In the genomic region with DNA sequence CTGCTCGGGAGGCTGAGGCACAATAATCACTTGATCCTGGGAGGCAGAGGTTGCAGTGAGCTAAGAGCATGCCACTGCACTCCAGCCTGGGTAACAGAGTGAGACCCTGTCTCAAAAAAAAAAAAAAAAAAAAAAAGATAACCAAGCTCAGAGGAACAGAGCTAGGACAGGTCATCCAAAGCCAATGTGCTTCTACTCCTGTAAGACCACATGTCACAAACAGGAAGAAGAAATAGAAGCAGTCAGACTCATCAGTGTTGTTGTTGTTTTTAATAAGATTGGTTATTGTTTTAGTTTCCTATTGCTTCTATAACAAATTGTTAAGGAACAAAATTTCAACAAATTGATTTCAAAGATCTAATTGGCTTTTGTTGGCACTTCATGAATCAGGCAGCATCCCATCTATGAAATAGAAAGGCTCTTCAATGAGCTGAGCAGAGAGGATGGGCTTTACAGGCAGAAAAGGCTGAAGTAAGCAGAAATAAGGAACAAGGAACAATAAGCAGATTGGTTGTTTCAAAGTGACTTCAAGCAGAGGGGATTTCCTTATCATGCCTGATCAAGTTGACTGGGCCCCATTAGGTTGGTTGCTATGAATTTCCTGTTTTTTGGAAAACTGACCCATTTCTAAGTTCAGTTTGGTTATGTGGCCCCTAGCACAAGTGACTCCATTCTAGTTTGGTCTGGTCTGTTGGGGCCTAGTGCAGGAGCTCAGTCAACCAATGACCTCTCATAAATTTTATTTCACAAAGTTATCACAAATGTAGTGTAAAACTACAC, we compare ENCODE assay signal across 1 cellular context.
TF ChIP-seq lines count a peak whose summit lies in the region.

No MANE protein-coding gene starts in this region.

TF ChIP-seq in GM23338, 12 proteins besides CTCF, POLR2A, EP300 and RAD21 (continued from another document):
- TF ChIP-seq, protein P1, sequence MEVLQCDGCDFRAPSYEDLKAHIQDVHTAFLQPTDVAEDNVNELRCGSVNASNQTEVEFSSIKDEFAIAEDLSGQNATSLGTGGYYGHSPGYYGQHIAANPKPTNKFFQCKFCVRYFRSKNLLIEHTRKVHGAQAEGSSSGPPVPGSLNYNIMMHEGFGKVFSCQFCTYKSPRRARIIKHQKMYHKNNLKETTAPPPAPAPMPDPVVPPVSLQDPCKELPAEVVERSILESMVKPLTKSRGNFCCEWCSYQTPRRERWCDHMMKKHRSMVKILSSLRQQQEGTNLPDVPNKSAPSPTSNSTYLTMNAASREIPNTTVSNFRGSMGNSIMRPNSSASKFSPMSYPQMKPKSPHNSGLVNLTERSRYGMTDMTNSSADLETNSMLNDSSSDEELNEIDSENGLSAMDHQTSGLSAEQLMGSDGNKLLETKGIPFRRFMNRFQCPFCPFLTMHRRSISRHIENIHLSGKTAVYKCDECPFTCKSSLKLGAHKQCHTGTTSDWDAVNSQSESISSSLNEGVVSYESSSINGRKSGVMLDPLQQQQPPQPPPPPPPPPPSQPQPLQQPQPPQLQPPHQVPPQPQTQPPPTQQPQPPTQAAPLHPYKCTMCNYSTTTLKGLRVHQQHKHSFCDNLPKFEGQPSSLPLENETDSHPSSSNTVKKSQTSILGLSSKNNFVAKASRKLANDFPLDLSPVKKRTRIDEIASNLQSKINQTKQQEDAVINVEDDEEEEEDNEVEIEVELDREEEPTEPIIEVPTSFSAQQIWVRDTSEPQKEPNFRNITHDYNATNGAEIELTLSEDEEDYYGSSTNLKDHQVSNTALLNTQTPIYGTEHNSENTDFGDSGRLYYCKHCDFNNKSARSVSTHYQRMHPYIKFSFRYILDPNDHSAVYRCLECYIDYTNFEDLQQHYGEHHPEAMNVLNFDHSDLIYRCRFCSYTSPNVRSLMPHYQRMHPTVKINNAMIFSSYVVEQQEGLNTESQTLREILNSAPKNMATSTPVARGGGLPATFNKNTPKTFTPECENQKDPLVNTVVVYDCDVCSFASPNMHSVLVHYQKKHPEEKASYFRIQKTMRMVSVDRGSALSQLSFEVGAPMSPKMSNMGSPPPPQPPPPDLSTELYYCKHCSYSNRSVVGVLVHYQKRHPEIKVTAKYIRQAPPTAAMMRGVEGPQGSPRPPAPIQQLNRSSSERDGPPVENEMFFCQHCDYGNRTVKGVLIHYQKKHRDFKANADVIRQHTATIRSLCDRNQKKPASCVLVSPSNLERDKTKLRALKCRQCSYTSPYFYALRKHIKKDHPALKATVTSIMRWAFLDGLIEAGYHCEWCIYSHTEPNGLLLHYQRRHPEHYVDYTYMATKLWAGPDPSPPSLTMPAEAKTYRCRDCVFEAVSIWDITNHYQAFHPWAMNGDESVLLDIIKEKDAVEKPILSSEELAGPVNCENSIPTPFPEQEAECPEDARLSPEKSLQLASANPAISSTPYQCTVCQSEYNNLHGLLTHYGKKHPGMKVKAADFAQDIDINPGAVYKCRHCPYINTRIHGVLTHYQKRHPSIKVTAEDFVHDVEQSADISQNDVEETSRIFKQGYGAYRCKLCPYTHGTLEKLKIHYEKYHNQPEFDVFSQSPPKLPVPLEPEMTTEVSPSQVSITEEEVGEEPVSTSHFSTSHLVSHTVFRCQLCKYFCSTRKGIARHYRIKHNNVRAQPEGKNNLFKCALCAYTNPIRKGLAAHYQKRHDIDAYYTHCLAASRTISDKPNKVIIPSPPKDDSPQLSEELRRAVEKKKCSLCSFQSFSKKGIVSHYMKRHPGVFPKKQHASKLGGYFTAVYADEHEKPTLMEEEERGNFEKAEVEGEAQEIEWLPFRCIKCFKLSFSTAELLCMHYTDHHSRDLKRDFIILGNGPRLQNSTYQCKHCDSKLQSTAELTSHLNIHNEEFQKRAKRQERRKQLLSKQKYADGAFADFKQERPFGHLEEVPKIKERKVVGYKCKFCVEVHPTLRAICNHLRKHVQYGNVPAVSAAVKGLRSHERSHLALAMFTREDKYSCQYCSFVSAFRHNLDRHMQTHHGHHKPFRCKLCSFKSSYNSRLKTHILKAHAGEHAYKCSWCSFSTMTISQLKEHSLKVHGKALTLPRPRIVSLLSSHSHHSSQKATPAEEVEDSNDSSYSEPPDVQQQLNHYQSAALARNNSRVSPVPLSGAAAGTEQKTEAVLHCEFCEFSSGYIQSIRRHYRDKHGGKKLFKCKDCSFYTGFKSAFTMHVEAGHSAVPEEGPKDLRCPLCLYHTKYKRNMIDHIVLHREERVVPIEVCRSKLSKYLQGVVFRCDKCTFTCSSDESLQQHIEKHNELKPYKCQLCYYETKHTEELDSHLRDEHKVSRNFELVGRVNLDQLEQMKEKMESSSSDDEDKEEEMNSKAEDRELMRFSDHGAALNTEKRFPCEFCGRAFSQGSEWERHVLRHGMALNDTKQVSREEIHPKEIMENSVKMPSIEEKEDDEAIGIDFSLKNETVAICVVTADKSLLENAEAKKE (CRISPR knock-in tag; IDR thresholded peaks at IDR 0.05) = no peak
- TF ChIP-seq NANOG (IDR thresholded peaks at IDR 0.05; ENCODE audit: borderline replicate concordance) = no peak
- TF ChIP-seq REST (IDR thresholded peaks at IDR 0.05; ENCODE audit: unreplicated experiment) = no peak
- TF ChIP-seq POLR2AphosphoS5 (IDR thresholded peaks at IDR 0.05; ENCODE audit: low read depth) = no peak
- no peak for TF ChIP-seq JUNB (IDR thresholded peaks at IDR 0.05; ENCODE audit: unreplicated experiment)
- no peak for TF ChIP-seq ETS1 (IDR thresholded peaks at IDR 0.05)
- no peak for TF ChIP-seq ZNF331 (CRISPR knock-in tag; IDR thresholded peaks at IDR 0.05; ENCODE audit: low read depth)
- no peak for TF ChIP-seq ZNF114 (CRISPR knock-in tag; IDR thresholded peaks at IDR 0.05)
- TF ChIP-seq STAT1 (IDR thresholded peaks at IDR 0.05; ENCODE audit: unreplicated experiment) = no peak
- TF ChIP-seq CREB1 (CRISPR knock-in tag; IDR thresholded peaks at IDR 0.05; ENCODE audit: low read depth) = no peak
- TF ChIP-seq EZH2phosphoT487 (IDR thresholded peaks at IDR 0.05; ENCODE audit: unreplicated experiment) = no peak
